ENCODE assay signal across 10 cellular contexts in the genomic region with DNA sequence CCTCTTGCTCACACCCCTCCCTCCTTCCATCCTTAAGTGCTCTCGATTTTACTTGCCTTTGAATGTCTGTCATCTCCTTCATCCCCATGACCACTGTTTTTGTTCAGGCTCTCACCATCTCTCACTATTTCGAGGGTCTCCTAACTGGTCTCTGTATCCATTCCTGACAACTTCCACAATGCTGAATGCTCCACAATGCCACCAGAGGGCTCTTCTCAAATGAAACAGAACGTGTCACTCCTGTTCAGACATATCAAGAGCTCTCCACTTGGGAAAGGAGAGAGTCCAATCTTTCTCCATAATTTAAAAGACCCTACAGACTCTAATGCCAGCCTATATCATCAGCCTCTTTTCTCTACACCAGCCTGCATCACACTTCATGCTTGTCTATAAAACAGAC. TPM values are rescaled to one million over a fixed set of nuclear protein-coding genes. Genes with fewer than 3 reads are reported as not detected.
DNase-seq lines count a peak whose midpoint lies in the region; ATAC-seq, FAIRE-seq and TF ChIP-seq lines count a peak whose summit lies in the region.
"Had no signal": no experiment of that assay in that cellular context is flagged by ENCODE, and none has a peak within 500 bp of the region (broad histone marks: within the 10 kb centered on the region; RNA-seq: fewer than 3 reads in every experiment).

No MANE protein-coding gene starts in this region.

- H3K27me3 ChIP-seq in bronchial epithelial cell (ENCODE audit: control insufficient read depth, insufficient read depth, low read length): no peaks in the 10 kb centered on the region

- H3K4me1 Mint-ChIP-seq in neural crest cell: no peaks in the 10 kb centered on the region
- H3K4me1 Mint-ChIP-seq: stimulated activated memory B cell treated with anti-CD40 and anti-IgM and Interleukin-4, amounts not matched to agents 10 μg/mL and 1 μg/mL and 100 μg/mL, for 72 hours had no signal

- TF ChIP-seq CTCF in GM12864 (IDR thresholded peaks at IDR 0.05; ENCODE audit: low read depth, low read length, missing control alignments) (peak; percentile 25), LNCAP (IDR thresholded peaks at IDR 0.05) (peak; percentile 53), bronchial epithelial cell (IDR thresholded peaks at IDR 0.05; ENCODE audit: insufficient read depth, low read length, severe bottlenecking) (peak; percentile 52), neural crest cell (conservative IDR thresholded peaks at IDR 0.05) (peak; percentile 57)

- H3K36me3 ChIP-seq in bronchial epithelial cell (ENCODE audit: control insufficient read depth, insufficient read depth, low read length): no peaks in the 10 kb centered on the region

- DNase-seq in GM12864 (ENCODE audit: low read depth): no peak
- no peak for DNase-seq in bronchial epithelial cell (ENCODE audit: low read depth)
- no peak for DNase-seq in neural crest cell (ENCODE audit: low read depth, low spot score)
- DNase-seq in NCI-H524 treated with DMSO at 0.1 percent for 48 hours (lab: John Stamatoyannopoulos, UW): no peak
- DNase-seq in HuH-7.5 (ENCODE audit: low spot score): no peak
- DNase-seq: activated CD4-positive, alpha-beta memory T cell treated with anti-CD3 and anti-CD28 coated beads for 36 hours; hippocampal formation had no signal

- H3K4me3 Mint-ChIP-seq in neural crest cell: no peak overlapping the region
- H3K4me3 Mint-ChIP-seq: activated CD4-positive, alpha-beta memory T cell treated with anti-CD3 and anti-CD28 coated beads for 36 hours; stimulated activated memory B cell treated with anti-CD40 and anti-IgM and Interleukin-4, amounts not matched to agents 10 μg/mL and 1 μg/mL and 100 μg/mL, for 72 hours had no signal

- no peaks in the 10 kb centered on the region for H3K9me3 Mint-ChIP-seq in neural crest cell
- H3K9me3 Mint-ChIP-seq: stimulated activated memory B cell treated with anti-CD40 and anti-IgM and Interleukin-4, amounts not matched to agents 10 μg/mL and 1 μg/mL and 100 μg/mL, for 72 hours had no signal

- no peaks in the 10 kb centered on the region for H3K36me3 Mint-ChIP-seq in neural crest cell (ENCODE audit: low read depth)
- H3K36me3 Mint-ChIP-seq: activated CD4-positive, alpha-beta memory T cell treated with anti-CD3 and anti-CD28 coated beads for 36 hours; stimulated activated memory B cell treated with anti-CD40 and anti-IgM and Interleukin-4, amounts not matched to agents 10 μg/mL and 1 μg/mL and 100 μg/mL, for 72 hours had no signal

- FAIRE-seq in bronchial epithelial cell (lab: Jason Lieb, UNC): peak; percentile 23

- ATAC-seq in HG03097 (IDR thresholded peaks at IDR 0.05; ENCODE audit: low FRiP score, unreplicated experiment): no peak
- ATAC-seq: stimulated activated memory B cell treated with anti-CD40 and anti-IgM and Interleukin-4, amounts not matched to agents 10 μg/mL and 1 μg/mL and 100 μg/mL, for 72 hours had no signal

- no peak overlapping the region for H3K27ac Mint-ChIP-seq in neural crest cell (ENCODE audit: unreplicated experiment)
- H3K27ac Mint-ChIP-seq: activated CD4-positive, alpha-beta memory T cell treated with anti-CD3 and anti-CD28 coated beads for 36 hours; stimulated activated memory B cell treated with anti-CD40 and anti-IgM and Interleukin-4, amounts not matched to agents 10 μg/mL and 1 μg/mL and 100 μg/mL, for 72 hours had no signal

- H3K27me3 Mint-ChIP-seq in neural crest cell (ENCODE audit: low read depth): no peaks in the 10 kb centered on the region
- H3K27me3 Mint-ChIP-seq: activated CD4-positive, alpha-beta memory T cell treated with anti-CD3 and anti-CD28 coated beads for 36 hours; stimulated activated memory B cell treated with anti-CD40 and anti-IgM and Interleukin-4, amounts not matched to agents 10 μg/mL and 1 μg/mL and 100 μg/mL, for 72 hours had no signal

- no peak overlapping the region for H3K4me3 ChIP-seq in GM12864 (ENCODE audit: low read depth, low read length)
- H3K4me3 ChIP-seq in bronchial epithelial cell (ENCODE audit: low read depth, low read length): no peak overlapping the region

RNA-seq across cellular contexts. Expression of gene SLC13A1, which starts 9.0 kb away (rescaled TPM):
- not detected in 2 replicates for total RNA-seq in bronchial epithelial cell
- total RNA-seq in neural crest cell: not detected in 2 replicates
- total RNA-seq: activated CD4-positive, alpha-beta memory T cell treated with anti-CD3 and anti-CD28 coated beads for 36 hours had no signal
